21 cellular contexts compared by ENCODE assay signal in the genomic region with DNA sequence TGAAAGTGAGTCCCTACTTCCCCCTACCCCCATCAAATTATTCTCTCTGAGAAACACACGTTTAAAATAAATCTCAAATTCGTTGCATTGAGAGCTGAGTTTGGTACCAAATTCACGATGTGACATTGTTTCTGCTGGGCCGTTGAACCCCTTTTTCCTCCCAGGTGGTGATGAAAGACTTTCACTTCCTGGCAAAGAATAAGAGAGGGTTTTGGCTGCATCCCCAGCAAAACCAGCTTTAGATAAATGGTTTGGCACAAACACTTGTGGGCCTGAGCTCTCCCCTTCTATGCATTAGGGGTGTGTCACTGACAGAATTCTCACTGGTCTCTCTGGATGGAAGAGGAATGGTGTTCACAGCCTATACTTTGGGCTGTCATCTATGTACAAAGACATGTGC. TPM values are rescaled to one million over a fixed set of nuclear protein-coding genes. Genes with fewer than 3 reads are reported as not detected.
"Had no signal": no experiment of that assay in that cellular context is flagged by ENCODE, and none has a peak within 500 bp of the region (broad histone marks: within the 10 kb centered on the region; RNA-seq: fewer than 3 reads in every experiment).

No MANE protein-coding gene starts in this region.

- H3K36me3 Mint-ChIP-seq: type B pancreatic cell had no signal

- H3K36me3 ChIP-seq: gastroesophageal sphincter, lower lobe of right lung, ovary, right lobe of liver, suprapubic skin had no signal

- H3K27ac Mint-ChIP-seq: activated T-helper 2 cell treated with anti-CD3 and anti-CD28 coated beads, Interferon-gamma antibody, Interleukin-2, Interleukin-4, amounts not matched to agents 10 μg/mL and 5 μg/mL and 100 μg/mL, durations not matched to agents 14 hours and 24 hours and 36 hours; endodermal cell; type B pancreatic cell had no signal

- DNase-seq: activated CD4-positive, alpha-beta T cell treated with anti-CD3 and anti-CD28 coated beads, Interleukin-2, amount 50 U/mL, for 1 hour; activated naive CD4-positive, alpha-beta T cell treated with anti-CD3 and anti-CD28 coated beads, Interleukin-2, amount 50 U/mL, for 16 hours; amniotic stem cell; dorsolateral prefrontal cortex; endodermal cell; left colon; lower lobe of right lung; ovary; right lobe of liver; stimulated activated naive CD8-positive, alpha-beta T cell treated with anti-CD3 and anti-CD28 coated beads, Interleukin-15, Interleukin-2, amounts not matched to agents 100 U/mL and 50 U/mL, for 24 hours; T-helper 9 cell had no signal

- H3K9me3 ChIP-seq: gastroesophageal sphincter, lower lobe of right lung, ovary, right lobe of liver, suprapubic skin had no signal

- H3K27ac ChIP-seq: dorsolateral prefrontal cortex, gastroesophageal sphincter, lower lobe of right lung, ovary, right lobe of liver, suprapubic skin had no signal

- H3K4me1 ChIP-seq: lower lobe of right lung had no signal

- ATAC-seq: activated CD4-positive, CD25-positive, alpha-beta regulatory T cell treated with anti-CD3 and anti-CD28 coated beads, Interleukin-2, amount 50 U/mL, for 24 hours; gastroesophageal sphincter; left colon; lower lobe of right lung; right lobe of liver; stimulated activated naive CD8-positive, alpha-beta T cell treated with anti-CD3 and anti-CD28 coated beads, Interleukin-15, Interleukin-2, amounts not matched to agents 100 U/mL and 50 U/mL, for 24 hours had no signal

- H3K9me3 Mint-ChIP-seq: activated T-helper 2 cell treated with anti-CD3 and anti-CD28 coated beads, Interferon-gamma antibody, Interleukin-2, Interleukin-4, amounts not matched to agents 10 μg/mL and 5 μg/mL and 100 μg/mL, durations not matched to agents 14 hours and 24 hours and 36 hours; endodermal cell; neural crest cell; type B pancreatic cell had no signal

- H3K4me3 Mint-ChIP-seq: endodermal cell, neural crest cell, type B pancreatic cell had no signal

- H3K27me3 ChIP-seq: ovary, right lobe of liver had no signal

- H3K4me2 ChIP-seq: smooth muscle cell had no signal

- H3K4me3 ChIP-seq: dorsolateral prefrontal cortex, gastroesophageal sphincter, lower lobe of right lung, ovary, right lobe of liver, smooth muscle cell, suprapubic skin had no signal

RNA-seq across cellular contexts. Expression of gene DNTT, which starts 8.8 kb away (rescaled TPM):
- total RNA-seq: activated T-helper 2 cell treated with anti-CD3 and anti-CD28 coated beads, Interferon-gamma antibody, Interleukin-2, Interleukin-4, amounts not matched to agents 10 μg/mL and 5 μg/mL and 100 μg/mL, durations not matched to agents 14 hours and 24 hours and 36 hours; cardiac septum; endodermal cell; epithelial cell of proximal tubule; gastroesophageal sphincter; left colon; lower lobe of right lung; neural crest cell; ovary; pulmonary artery endothelial cell; right lobe of liver; smooth muscle cell; suprapubic skin had no signal
- polyA plus RNA-seq: ovary, smooth muscle cell had no signal

RNA-seq across cellular contexts. Expression of gene BLNK, which starts 24.1 kb away (rescaled TPM):
- total RNA-seq: activated T-helper 2 cell treated with anti-CD3 and anti-CD28 coated beads, Interferon-gamma antibody, Interleukin-2, Interleukin-4, amounts not matched to agents 10 μg/mL and 5 μg/mL and 100 μg/mL, durations not matched to agents 14 hours and 24 hours and 36 hours; endodermal cell; neural crest cell; pulmonary artery endothelial cell had no signal
